Comparison of ENCODE assay signal across 25 cellular contexts in genomic region chr9:137657606-137658005, GRCh38. TPM values are rescaled to one million over a fixed set of nuclear protein-coding genes. Genes with fewer than 3 reads are reported as not detected.
A peak's percentile ranks its signal among the peaks of the same experiment; 100 is the strongest.
DNase-seq lines count a peak whose midpoint lies in the region; ATAC-seq and TF ChIP-seq lines count a peak whose summit lies in the region.
"Had no signal": no experiment of that assay in that cellular context is flagged by ENCODE, and none has a peak within 500 bp of the region (broad histone marks: within the 10 kb centered on the region; RNA-seq: fewer than 3 reads in every experiment).

No MANE protein-coding gene starts in this region.

- H3K4me3 Mint-ChIP-seq in activated naive CD8-positive, alpha-beta T cell, result no peak overlapping the region
- H3K4me3 Mint-ChIP-seq in activated naive CD8-positive, alpha-beta T cell treated with anti-CD3 and anti-CD28 coated beads for 36 hours, result no peak overlapping the region
- no peak overlapping the region for H3K4me3 Mint-ChIP-seq in CD4-positive, alpha-beta T cell
- no peak overlapping the region for H3K4me3 Mint-ChIP-seq in H9
- H3K4me3 Mint-ChIP-seq in memory B cell, result no peak overlapping the region
- H3K4me3 Mint-ChIP-seq: CD8-positive, alpha-beta T cell had no signal

- H4K5ac ChIP-seq in H9 (ENCODE audit: insufficient read length, low read depth, low read length), result no peak overlapping the region

- intact Hi-C loops in CD4-positive, alpha-beta T cell (cut with DNase I, micrococcal nuclease), result no loop called here

- no peak for TF ChIP-seq CTCF in CD4-positive, alpha-beta T cell (IDR thresholded peaks at IDR 0.05)
- TF ChIP-seq CTCF in H9 (conservative IDR thresholded peaks at IDR 0.05), result no peak

- H2AK5ac ChIP-seq in H9 (ENCODE audit: insufficient read length, low read length) (no peak overlapping the region), trophoblast cell (ENCODE audit: low read length) (no peak overlapping the region)

- H4K8ac ChIP-seq in H9 (replicated peaks; ENCODE audit: insufficient read length, low read depth, low read length), result no peak overlapping the region
- H4K8ac ChIP-seq in trophoblast cell (ENCODE audit: low read depth, low read length), result no peak overlapping the region

- no peak overlapping the region for H3K27ac ChIP-seq in CD4-positive, alpha-beta T cell (ENCODE audit: low read depth, low read length)
- H3K27ac ChIP-seq in H9 (ENCODE audit: insufficient read length, low read depth, low read length) (no peak overlapping the region), trophoblast cell (ENCODE audit: low read depth, low read length) (no peak overlapping the region)
- H3K27ac ChIP-seq: BLaER1, PC-9, SJSA1 had no signal

- H2BK12ac ChIP-seq in H9 (ENCODE audit: insufficient read length, low read depth, low read length) (no peak overlapping the region), trophoblast cell (ENCODE audit: low read length) (no peak overlapping the region)

- H3K4me1 Mint-ChIP-seq in activated naive CD8-positive, alpha-beta T cell (ENCODE audit: low read depth), result peaks cover 35% of the 10 kb centered on the region
- peaks cover 26% of the 10 kb centered on the region for H3K4me1 Mint-ChIP-seq in activated naive CD8-positive, alpha-beta T cell treated with anti-CD3 and anti-CD28 coated beads for 36 hours
- H3K4me1 Mint-ChIP-seq in CD4-positive, alpha-beta T cell (ENCODE audit: low read depth), result peaks cover 36% of the 10 kb centered on the region
- H3K4me1 Mint-ChIP-seq in H9, result peaks cover 20 to 24% of the 10 kb centered on the region in 2 experiments
- H3K4me1 Mint-ChIP-seq in memory B cell, result peaks cover 16% of the 10 kb centered on the region

- H3K18ac ChIP-seq in H9 (ENCODE audit: insufficient read length, low read depth, low read length) (no peak overlapping the region), trophoblast cell (ENCODE audit: low read length) (no peak overlapping the region)

- H3K27me3 Mint-ChIP-seq in activated naive CD8-positive, alpha-beta T cell, result no peaks in the 10 kb centered on the region
- H3K27me3 Mint-ChIP-seq in activated naive CD8-positive, alpha-beta T cell treated with anti-CD3 and anti-CD28 coated beads for 36 hours, result no peaks in the 10 kb centered on the region
- H3K27me3 Mint-ChIP-seq in CD4-positive, alpha-beta T cell, result no peaks in the 10 kb centered on the region
- H3K27me3 Mint-ChIP-seq in H9 (ENCODE audit: low read depth) (no peaks in the 10 kb centered on the region), memory B cell (no peaks in the 10 kb centered on the region)

- no peak overlapping the region for H3K9ac ChIP-seq in H9 (ENCODE audit: extremely low read depth, insufficient read length, low read length)
- H3K9ac ChIP-seq in trophoblast cell (ENCODE audit: low read length), result no peak overlapping the region
- H3K9ac ChIP-seq: BLaER1 had no signal

- POLR2A ChIA-PET in CD4-positive, alpha-beta T cell (lab: Charles Lee), result no interaction called here

- H3K36me3 ChIP-seq in trophoblast cell (ENCODE audit: control insufficient read depth in 1 of 2, insufficient read depth in 2 of 2, low read length in 2 of 2), result peaks cover 4 to 5% of the 10 kb centered on the region in 2 experiments
- H3K36me3 ChIP-seq: SJSA1 had no signal

- no peak overlapping the region for H3K56ac ChIP-seq in H9 (ENCODE audit: insufficient read length, low read depth, low read length)

- H4K12ac ChIP-seq in trophoblast cell (ENCODE audit: low read depth, low read length), result no peak overlapping the region

- H3K23ac ChIP-seq in H9 (ENCODE audit: insufficient read length, low read depth, low read length) (no peak overlapping the region), trophoblast cell (ENCODE audit: low read length) (no peak overlapping the region)

- no peak for ATAC-seq in CD4-positive, alpha-beta T cell (ENCODE audit: poor library complexity)
- ATAC-seq in memory B cell (ENCODE audit: low read depth) (no peak), GM18517 (IDR thresholded peaks at IDR 0.05; ENCODE audit: unreplicated experiment) (no peak)
- ATAC-seq: CD8-positive, alpha-beta T cell; K562; Right ventricle myocardium inferior had no signal

- H3K4me2 ChIP-seq in H9 (ENCODE audit: insufficient read depth, insufficient read length, low read length) (no peak overlapping the region), trophoblast cell (ENCODE audit: low read length) (no peak overlapping the region)
- H3K4me2 ChIP-seq: PC-9 had no signal

- no peak overlapping the region for H3T11ph ChIP-seq in H9 (ENCODE audit: low read length)

- peak overlapping the region; percentile 1 for H3K27ac Mint-ChIP-seq in activated naive CD8-positive, alpha-beta T cell
- H3K27ac Mint-ChIP-seq in activated naive CD8-positive, alpha-beta T cell treated with anti-CD3 and anti-CD28 coated beads for 36 hours, result no peak overlapping the region
- H3K27ac Mint-ChIP-seq in CD4-positive, alpha-beta T cell, result peak overlapping the region; percentile 17
- H3K27ac Mint-ChIP-seq in H9, result peak overlapping the region in 2 of 3 experiments; percentile 5 to 24; a peak in 5 of 7 replicates
- peak overlapping the region; percentile 29 for H3K27ac Mint-ChIP-seq in memory B cell
- H3K27ac Mint-ChIP-seq: CD8-positive, alpha-beta T cell had no signal

- peaks cover 2% of the 10 kb centered on the region for H3K36me3 Mint-ChIP-seq in activated naive CD8-positive, alpha-beta T cell
- no peaks in the 10 kb centered on the region for H3K36me3 Mint-ChIP-seq in activated naive CD8-positive, alpha-beta T cell treated with anti-CD3 and anti-CD28 coated beads for 36 hours
- peaks cover 40% of the 10 kb centered on the region for H3K36me3 Mint-ChIP-seq in CD4-positive, alpha-beta T cell (ENCODE audit: low read depth)
- H3K36me3 Mint-ChIP-seq in H9 (ENCODE audit: insufficient read depth in 1 of 3, low read depth in 3 of 3) (peaks cover 0 to 15% (median 12%) of the 10 kb centered on the region in 3 experiments; a peak in 4 of 7 replicates), memory B cell (peaks cover 10% of the 10 kb centered on the region)

- peaks cover 2% of the 10 kb centered on the region for H4K20me1 ChIP-seq in H9 (ENCODE audit: control insufficient read depth, insufficient read depth, insufficient read length)

- H3K4me3 ChIP-seq in trophoblast cell (ENCODE audit: low read depth, low read length), result no peak overlapping the region
- H3K4me3 ChIP-seq: BLaER1, K562, PC-9, SJSA1 had no signal

- CTCF ChIA-PET in CD4-positive, alpha-beta T cell (lab: Charles Lee), result interaction anchor here (1.2 kb wide), 1 partner anchor 15 kb away, joined by 3 read pairs; no protein-coding TSS in a partner anchor

- H2BK15ac ChIP-seq in H9 (ENCODE audit: low read depth, low read length), result no peak overlapping the region

- no peak overlapping the region for H2BK120ac ChIP-seq in H9 (ENCODE audit: low read depth, low read length, poor library complexity, severe bottlenecking)
- H2BK120ac ChIP-seq in trophoblast cell (ENCODE audit: insufficient read depth, low read length, poor library complexity), result no peak overlapping the region

- H3K14ac ChIP-seq in H9 (ENCODE audit: insufficient read depth, low read length) (no peak overlapping the region), trophoblast cell (ENCODE audit: low read length) (no peak overlapping the region)

- H3K4ac ChIP-seq in H9 (ENCODE audit: low read depth, low read length) (no peak overlapping the region), trophoblast cell (ENCODE audit: low read depth, low read length) (no peak overlapping the region)

- H2BK5ac ChIP-seq in H9 (ENCODE audit: insufficient read length, low read length) (no peak overlapping the region), trophoblast cell (ENCODE audit: low read depth, low read length, poor library complexity) (no peak overlapping the region)

- peaks cover 2% of the 10 kb centered on the region; the same call in 1 of the 2 replicates for H3K4me1 ChIP-seq in H9 (ENCODE audit: insufficient read depth, low read length)
- no peaks in the 10 kb centered on the region for H3K4me1 ChIP-seq in trophoblast cell (ENCODE audit: control insufficient read depth in 1 of 2, insufficient read depth in 2 of 2, low read length in 2 of 2)
- H3K4me1 ChIP-seq: SJSA1 had no signal

- H3K23me2 ChIP-seq in H9 (ENCODE audit: insufficient read length, low read depth, low read length, poor library complexity, severe bottlenecking), result no peaks in the 10 kb centered on the region

- H2AFZ ChIP-seq in H9 (ENCODE audit: low read length) (no peak overlapping the region), trophoblast cell (ENCODE audit: insufficient read depth, low read length, poor library complexity) (no peak overlapping the region)
- H2AFZ ChIP-seq: PC-9 had no signal

- no peaks in the 10 kb centered on the region for H3K9me3 ChIP-seq in CD4-positive, alpha-beta T cell (ENCODE audit: control insufficient read depth, low read length)
- H3K9me3 ChIP-seq in H9 (ENCODE audit: control insufficient read depth, low read depth, low read length) (no peaks in the 10 kb centered on the region), trophoblast cell (ENCODE audit: insufficient read depth, low read depth, low read length) (no peaks in the 10 kb centered on the region)
- H3K9me3 ChIP-seq: BLaER1, SJSA1 had no signal

- WGBS in H9 (ENCODE audit: extremely low coverage, insufficient read length, low lambda C conversion rate), result no CpG with 5 or more reads among the region's 2 CpGs
- WGBS in trophoblast cell (ENCODE audit: extremely low coverage, insufficient coverage, insufficient read length), result no CpG with 5 or more reads among the region's 2 CpGs

- no peaks in the 10 kb centered on the region for H3K27me3 ChIP-seq in CD4-positive, alpha-beta T cell (ENCODE audit: control insufficient read depth, insufficient read depth, low read length)
- no peaks in the 10 kb centered on the region for H3K27me3 ChIP-seq in H9 (ENCODE audit: insufficient read depth, low read length)
- no peaks in the 10 kb centered on the region for H3K27me3 ChIP-seq in trophoblast cell (ENCODE audit: insufficient read depth, low read length)
- H3K27me3 ChIP-seq: BLaER1, SJSA1 had no signal

- H2BK20ac ChIP-seq in H9 (ENCODE audit: low read depth, low read length, poor library complexity, severe bottlenecking), result no peak overlapping the region

- H3K79me1 ChIP-seq in H9 (ENCODE audit: insufficient read depth, low read depth, low read length, poor library complexity, severe bottlenecking) (peaks cover 3% of the 10 kb centered on the region), trophoblast cell (ENCODE audit: low read length) (no peaks in the 10 kb centered on the region)

- H3K9me3 Mint-ChIP-seq in activated naive CD8-positive, alpha-beta T cell (ENCODE audit: low read depth), result no peaks in the 10 kb centered on the region
- H3K9me3 Mint-ChIP-seq in activated naive CD8-positive, alpha-beta T cell treated with anti-CD3 and anti-CD28 coated beads for 36 hours, result no peaks in the 10 kb centered on the region
- no peaks in the 10 kb centered on the region for H3K9me3 Mint-ChIP-seq in CD4-positive, alpha-beta T cell
- no peaks in the 10 kb centered on the region for H3K9me3 Mint-ChIP-seq in H9
- no peaks in the 10 kb centered on the region for H3K9me3 Mint-ChIP-seq in memory B cell
- H3K9me3 Mint-ChIP-seq: CD8-positive, alpha-beta T cell had no signal

- peaks cover 29% of the 10 kb centered on the region; the same call in 1 of the 2 replicates for H3K79me2 ChIP-seq in H9 (ENCODE audit: insufficient read depth, low read length)
- H3K79me2 ChIP-seq in trophoblast cell (ENCODE audit: control insufficient read depth, insufficient read depth, low read length, poor library complexity), result peaks cover 3% of the 10 kb centered on the region

- no peak for DNase-seq in activated naive CD8-positive, alpha-beta T cell treated with anti-CD3 and anti-CD28 coated beads for 36 hours
- DNase-seq in CD4-positive, alpha-beta T cell, result no peak
- DNase-seq in H9 (no peak), memory B cell (ENCODE audit: low spot score in 2 of 2) (no peak), HCEC 1CT (no peak), trophoblast cell (no peak)
- DNase-seq: CD8-positive, alpha-beta T cell; DMS 273 treated with DMSO at 0.1 percent for 48 hours; DMS79; GF-D8; Kasumi-1; NCI-H1092 treated with DMSO at 0.1 percent for 48 hours; NCI-H1436; NCI-H187; NCI-H2081 treated with DMSO at 0.1 percent for 48 hours; NCI-H2171; NCI-H345; NCI-H510A treated with DMSO at 0.1 percent for 48 hours; PC-9 had no signal

- H4K91ac ChIP-seq in H9 (ENCODE audit: insufficient read length, low read depth, low read length), result no peak overlapping the region
- no peak overlapping the region for H4K91ac ChIP-seq in trophoblast cell (ENCODE audit: low read depth, low read length)

RNA-seq across cellular contexts. Expression of gene EHMT1, which starts 38.8 kb away (rescaled TPM):
- total RNA-seq in activated naive CD8-positive, alpha-beta T cell treated with anti-CD3 and anti-CD28 coated beads for 36 hours, result 10 to 100 TPM; 65.9 to 66.3 TPM
- 10 to 100 TPM; 80.6 to 87.8 TPM for total RNA-seq in CD4-positive, alpha-beta T cell
- 112 and 121 TPM in 2 replicates for total RNA-seq in H9 (2021)
- polyA plus RNA-seq in trophoblast cell (2013), result 39.4 and 40.8 TPM in 2 replicates

RNA-seq across cellular contexts. Expression of gene ARRDC1, which starts 52.1 kb away (rescaled TPM):
- total RNA-seq in activated naive CD8-positive, alpha-beta T cell treated with anti-CD3 and anti-CD28 coated beads for 36 hours, result 10 to 100 TPM; 28.6 to 29.3 TPM
- total RNA-seq in CD4-positive, alpha-beta T cell, result 10 to 100 TPM; 45.5 to 50.7 TPM
- 26.4 and 34.4 TPM in 2 replicates for total RNA-seq in H9 (2021)
- polyA plus RNA-seq in trophoblast cell (2013), result 39.9 and 42.1 TPM in 2 replicates
